ENCODE assay signal across 7 cellular contexts in genomic region chr22:33923660-33924246, GRCh38. TPM values are rescaled to one million over a fixed set of nuclear protein-coding genes. Genes with fewer than 3 reads are reported as not detected.
A peak's percentile ranks its signal among the peaks of the same experiment; 100 is the strongest.
DNase-seq lines count a peak whose midpoint lies in the region; ATAC-seq and TF ChIP-seq lines count a peak whose summit lies in the region.

No MANE protein-coding gene starts in this region.

- H3K4me3 ChIP-seq in OCI-LY3 (ENCODE audit: low read length) (no peak overlapping the region), coronary artery (no peak overlapping the region), right lobe of liver (no peak overlapping the region), tibial nerve (no peak overlapping the region)

- intact Hi-C loops in right lobe of liver (cut with DNase I), result loop anchor here in 1 of 2 donors (10.0 kb wide), 1 partner anchor 101 kb away; no protein-coding TSS in a partner anchor

- no peak overlapping the region for H3K4me2 ChIP-seq in OCI-LY3 (ENCODE audit: low read length)

- H3K27ac ChIP-seq in OCI-LY3 (ENCODE audit: low read length) (no peak overlapping the region), coronary artery (no peak overlapping the region), right lobe of liver (no peak overlapping the region), tibial nerve (peak overlapping the region in 3 of 4 donors; percentile 78 to 95 (median 88))

- TF ChIP-seq EP300 in tibial nerve (IDR thresholded peaks at IDR 0.05), result no peak

- peaks cover 15% of the 10 kb centered on the region for H3K79me2 ChIP-seq in OCI-LY3 (ENCODE audit: low read length)

- no peak overlapping the region for H2AFZ ChIP-seq in OCI-LY3 (ENCODE audit: low read depth, low read length)

- peaks cover 5% of the 10 kb centered on the region for H4K20me1 ChIP-seq in OCI-LY3 (ENCODE audit: insufficient read depth, low read length)

- TF ChIP-seq POLR2A in right lobe of liver (IDR thresholded peaks at IDR 0.05) (no peak), tibial nerve (IDR thresholded peaks at IDR 0.05) (no peak)

- no peaks in the 10 kb centered on the region for H3K36me3 ChIP-seq in OCI-LY3 (replicated peaks; ENCODE audit: low read depth, low read length)
- no peaks in the 10 kb centered on the region for H3K36me3 ChIP-seq in right lobe of liver
- no peaks in the 10 kb centered on the region for H3K36me3 ChIP-seq in tibial nerve

- peaks cover 16% of the 10 kb centered on the region for H3K4me1 ChIP-seq in OCI-LY3 (ENCODE audit: low read length)
- peaks cover 0 to 13% (median 3%) of the 10 kb centered on the region in 4 donors for H3K4me1 ChIP-seq in right lobe of liver
- H3K4me1 ChIP-seq in tibial nerve, result peaks cover 0 to 29% (median 3%) of the 10 kb centered on the region in 4 donors

- ATAC-seq in right lobe of liver, result peak; percentile 30 to 52 (median 35)
- no peak for ATAC-seq in HG02884 (IDR thresholded peaks at IDR 0.05; ENCODE audit: unreplicated experiment)

- H3K27me3 ChIP-seq in OCI-LY3 (ENCODE audit: low read depth, low read length) (peaks cover 51% of the 10 kb centered on the region), right lobe of liver (no peaks in the 10 kb centered on the region), tibial nerve (no peaks in the 10 kb centered on the region)

- DNase-seq in EH (ENCODE audit: low read depth) (peak; percentile 70), HuH-7.5 (ENCODE audit: low spot score) (peak; percentile 54), coronary artery (ENCODE audit: low spot score) (no peak), right lobe of liver (peak in 2 of 3 donors; percentile 22 to 77), tibial nerve (ENCODE audit: low spot score in 2 of 2) (peak; percentile 33 to 85)

- no peak overlapping the region for H3K9ac ChIP-seq in OCI-LY3 (ENCODE audit: low read length)

- peak; percentile 94 for TF ChIP-seq CTCF in OCI-LY3 (IDR thresholded peaks at IDR 0.05; ENCODE audit: low read depth, low read length)
- peak; percentile 63 for TF ChIP-seq CTCF in coronary artery (IDR thresholded peaks at IDR 0.05)
- peak; percentile 81 to 88 (median 83) for TF ChIP-seq CTCF in right lobe of liver (IDR thresholded peaks at IDR 0.05)
- peak; percentile 65 to 80 (median 70) for TF ChIP-seq CTCF in tibial nerve (IDR thresholded peaks at IDR 0.05)

- WGBS in right lobe of liver (ENCODE audit: insufficient coverage, low coverage, low lambda C conversion rate, missing lambda C conversion rate), result 30% methylated on average over 17 of the region's 17 CpGs
- WGBS in tibial nerve, 2 donors, result 45 to 48% methylated on average over 17 of the region's 17 CpGs

- H3K9me3 ChIP-seq in OCI-LY3 (ENCODE audit: insufficient read depth, low read length) (no peaks in the 10 kb centered on the region), right lobe of liver (no peaks in the 10 kb centered on the region), tibial nerve (no peaks in the 10 kb centered on the region)

RNA-seq across cellular contexts. Expression of gene LARGE1, which starts 3.5 kb away (rescaled TPM):
- total RNA-seq in right lobe of liver, result 10 to 100 TPM; 12.2 to 28.3 (median 15.2) TPM
- total RNA-seq in tibial nerve, result 10 to 100 TPM; 24.9 to 51.0 (median 32.7) TPM

Comparison
In these comparisons a context has a peak if more than half of its experiments do, and no peak if none do; other contexts are left out.
1. H3K27ac ChIP-seq: peak in tibial nerve (3 of 4); none in OCI-LY3 (single experiment), coronary artery (0 of 2) and right lobe of liver (0 of 3).
2. Peak in every context shown above with its lines, with median percentiles within 50 percentile points of each other: CTCF ChIP-seq.